8 cellular contexts compared by ENCODE assay signal in genomic region chr1:35557611-35558373, GRCh38. TPM values are rescaled to one million over a fixed set of nuclear protein-coding genes. Genes with fewer than 3 reads are reported as not detected.
DNase-seq lines count a peak whose midpoint lies in the region; ATAC-seq, FAIRE-seq and TF ChIP-seq lines count a peak whose summit lies in the region.

Gene NCDN, plus strand, starts transcription at chr1:35557799. Its CDS starts 392 bp downstream, at chr1:35558191.

- H3K14ac ChIP-seq in H1 (ENCODE audit: insufficient read length) (no peak within 1 kb of the TSS), mesenchymal stem cell (ENCODE audit: low read length in 2 of 2) (peak within 1 kb of the TSS in 1 of 2 experiments; percentile 98)

- H2BK120ac ChIP-seq in H1 (replicated peaks; ENCODE audit: low read depth, low read length) = no peak within 1 kb of the TSS
- H2BK120ac ChIP-seq in mesenchymal stem cell (ENCODE audit: low read depth, low read length) = peak within 1 kb of the TSS; percentile 100

- peaks cover 7% of the 10 kb centered on the region; the same call in 1 of the 2 replicates for H3K23me2 ChIP-seq in H1 (ENCODE audit: low read depth, low read length)

- DNase-seq in COLO668 (lab: John Stamatoyannopoulos, UW; ENCODE audit: unreplicated experiment) = peak; percentile 99
- peak; percentile 94 for DNase-seq in HTR-8/SVneo (ENCODE audit: insufficient read length, low spot score)
- peak; percentile 96 for DNase-seq in NOMO-1 treated with dmso at 0.1 percent for 144 hours (lab: John Stamatoyannopoulos, UW; ENCODE audit: unreplicated experiment)
- DNase-seq in activated CD8-positive, alpha-beta memory T cell treated with anti-CD3 and anti-CD28 coated beads for 48 hours (ENCODE audit: low read depth in 2 of 3, low spot score in 2 of 3) = peak; percentile 88 to 93 (median 91)
- DNase-seq in H1 (ENCODE audit: low read depth in 1 of 2, low spot score in 2 of 2) = peak; percentile 69 to 95
- DNase-seq in mesenchymal stem cell = peak; percentile 98
- peak; percentile 94 for DNase-seq in stimulated activated CD8-positive, alpha-beta memory T cell treated with anti-CD3 and anti-CD28 coated beads, Interleukin-12 subunit alpha, Interleukin-12 subunit beta, amount 100 ng/mL, for 4 hours (ENCODE audit: low read depth)

- H3K4me1 ChIP-seq in H1 (replicated peaks in 1 of 4; ENCODE audit: control insufficient read depth in 3 of 4, insufficient read depth in 4 of 4, low read length in 3 of 4) (peaks cover 7 to 20% (median 16%) of the 10 kb centered on the region in 4 experiments; a peak in 6 of 7 replicates), mesenchymal stem cell (ENCODE audit: control insufficient read depth, insufficient read depth, low read depth, low read length) (peaks cover 26% of the 10 kb centered on the region)

- peak within 1 kb of the TSS; percentile 88 for H4K5ac ChIP-seq in H1 (ENCODE audit: insufficient read length, low read depth, low read length)

- peak within 1 kb of the TSS; percentile 85 to 92 for H3K4me2 ChIP-seq in H1 (ENCODE audit: insufficient read depth in 1 of 2, low read depth in 2 of 2, low read length in 2 of 2)
- H3K4me2 ChIP-seq in mesenchymal stem cell (ENCODE audit: low read length, poor library complexity, severe bottlenecking) = peak within 1 kb of the TSS; percentile 69

- H3K9ac ChIP-seq in H1 (replicated peaks in 1 of 4; ENCODE audit: extremely low read depth in 1 of 4, low read depth in 3 of 4, low read length in 3 of 4) (peak within 1 kb of the TSS; percentile 67 to 93 (median 86)), mesenchymal stem cell (ENCODE audit: low read length) (peak within 1 kb of the TSS; percentile 96)

- H3K27ac ChIP-seq in H1 (ENCODE audit: low read depth, low read length) (peak within 1 kb of the TSS; percentile 96), mesenchymal stem cell (ENCODE audit: low read length, poor library complexity, severe bottlenecking) (peak within 1 kb of the TSS; percentile 100)

- no peak for TF ChIP-seq CTCF in H1 (IDR thresholded peaks at IDR 0.05; ENCODE audit: control extremely low read depth in 1 of 3, insufficient read depth in 1 of 3, low read depth in 1 of 3, low read length in 3 of 3)

- H3K36me3 ChIP-seq in H1 (ENCODE audit: control insufficient read depth in 2 of 4, insufficient read depth in 4 of 4, low read length in 3 of 4) = peaks cover 7 to 35% (median 12%) of the 10 kb centered on the region in 4 experiments; a peak in 6 of 8 replicates
- peaks cover 30 to 43% of the 10 kb centered on the region in 2 experiments for H3K36me3 ChIP-seq in mesenchymal stem cell (ENCODE audit: control insufficient read depth in 1 of 2, insufficient read depth in 2 of 2, low read depth in 1 of 2, low read length in 2 of 2)

- peaks cover 4 to 41% of the 10 kb centered on the region in 2 experiments; a peak in 3 of 4 replicates for H3K79me2 ChIP-seq in H1 (ENCODE audit: control insufficient read depth in 1 of 2, insufficient read depth in 2 of 2, low read length in 2 of 2)

- TF ChIP-seq POLR2A in H1 (IDR thresholded peaks at IDR 0.05; ENCODE audit: control extremely low read depth in 1 of 2, low read depth in 2 of 2, low read length in 2 of 2) = peak in 1 of 2 experiments; percentile 30; a peak in 1 of 3 replicates

- peak within 1 kb of the TSS; percentile 65; the same call in 1 of the 2 replicates for H2AK5ac ChIP-seq in H1 (ENCODE audit: low read depth, low read length)
- H2AK5ac ChIP-seq in mesenchymal stem cell (ENCODE audit: low read length, severe bottlenecking) = no peak within 1 kb of the TSS

- peak within 1 kb of the TSS; percentile 90 for H3K56ac ChIP-seq in H1 (replicated peaks; ENCODE audit: insufficient read length, low read depth, low read length)

- no peak for TF ChIP-seq RAD21 in H1 (IDR thresholded peaks at IDR 0.05 in 1 of 2, conservative IDR thresholded peaks at IDR 0.05 in 1 of 2; ENCODE audit: low read depth in 2 of 2, low read length in 2 of 2)

- H3K27me3 ChIP-seq in H1 (replicated peaks in 1 of 4; ENCODE audit: control insufficient read depth in 3 of 4, extremely low read depth in 1 of 4, insufficient read depth in 3 of 4, low read length in 3 of 4) (no peaks in the 10 kb centered on the region), mesenchymal stem cell (ENCODE audit: control insufficient read depth in 1 of 2, insufficient read depth in 1 of 2, low read length in 2 of 2) (no peaks in the 10 kb centered on the region)

- TF ChIP-seq EP300 in H1 (IDR thresholded peaks at IDR 0.05; ENCODE audit: borderline replicate concordance in 1 of 2, low read depth in 2 of 2, low read length in 2 of 2) = 0 out of 3 replicates have a peak, but pooled peaks of 1 of the 2 experiments have one; percentile 21

- peak; percentile 61 for ATAC-seq in GM21360 (IDR thresholded peaks at IDR 0.05; ENCODE audit: unreplicated experiment)

- H3K79me1 ChIP-seq in H1 (ENCODE audit: low read depth, low read length) (peaks cover 3% of the 10 kb centered on the region), mesenchymal stem cell (replicated peaks; ENCODE audit: low read length, poor library complexity, severe bottlenecking) (peaks cover 30% of the 10 kb centered on the region)

- peak; percentile 95 for FAIRE-seq in HTR-8/SVneo (lab: Jason Lieb, UNC)
- FAIRE-seq in H1 (lab: Jason Lieb, UNC) = no peak

- peak within 1 kb of the TSS; percentile 99 for H2BK5ac ChIP-seq in H1 (ENCODE audit: low read depth, low read length)
- H2BK5ac ChIP-seq in mesenchymal stem cell (ENCODE audit: low read depth, low read length, poor library complexity, severe bottlenecking) = peak within 1 kb of the TSS; percentile 100

- H2BK12ac ChIP-seq in H1 (ENCODE audit: low read depth, low read length) (peak within 1 kb of the TSS; percentile 87; the same call in 1 of the 2 replicates), mesenchymal stem cell (ENCODE audit: low read length in 2 of 2) (peak within 1 kb of the TSS; percentile 91 to 92)

- CTCF ChIA-PET in H1 (lab: Charles Lee; ENCODE audit: partially characterized antibody) = interaction anchor here (0.6 to 7.6 kb wide), 6 partner anchors 12 to 525 kb away, joined by 3 to 72 read pairs (median 4); no protein-coding TSS in a partner anchor

- H2BK15ac ChIP-seq in H1 (ENCODE audit: low read length) (no peak within 1 kb of the TSS), mesenchymal stem cell (ENCODE audit: low read depth, poor library complexity, severe bottlenecking) (peak within 1 kb of the TSS; percentile 100)

- H3K4ac ChIP-seq in H1 (replicated peaks; ENCODE audit: insufficient read length, low read depth, low read length) (no peak within 1 kb of the TSS), mesenchymal stem cell (ENCODE audit: low read depth in 1 of 2, low read length in 2 of 2) (peak within 1 kb of the TSS; percentile 96 to 97)

- WGBS in H1 (ENCODE audit: extremely low coverage in 1 of 2, insufficient coverage in 1 of 2, insufficient read length in 1 of 2, insufficient replicate concordance in 2 of 2, low coverage in 1 of 2, low lambda C conversion rate in 2 of 2, missing lambda C conversion rate in 1 of 2), 2 experiments = 3% methylated on average over 54 of the region's 58 CpGs; no CpG with 5 or more reads in 1 of the 2 experiments
- under 1% methylated on average over 56 of the region's 58 CpGs for WGBS in mesenchymal stem cell

- peaks cover 0 to 12% of the 10 kb centered on the region in 2 experiments for H4K20me1 ChIP-seq in H1 (replicated peaks in 1 of 2; ENCODE audit: control insufficient read depth in 1 of 2, insufficient read depth in 2 of 2, low read length in 2 of 2)

- POLR2A ChIA-PET in H1 (lab: Charles Lee; ENCODE audit: partially characterized antibody) = interaction anchor here (0.6 to 2.8 kb wide), 9 partner anchors 7 to 158 kb away, joined by 3 to 22 read pairs (median 4); partner anchors contain the start of gene TFAP2E

- H4K91ac ChIP-seq in H1 (replicated peaks; ENCODE audit: insufficient read length, low read length) (peak within 1 kb of the TSS; percentile 96), mesenchymal stem cell (ENCODE audit: low read length) (peak within 1 kb of the TSS; percentile 99)

- H3K9me3 ChIP-seq in H1 (ENCODE audit: insufficient read depth in 2 of 2, low read depth in 1 of 2, low read length in 1 of 2) (no peaks in the 10 kb centered on the region), mesenchymal stem cell (ENCODE audit: control insufficient read depth, low read length) (no peaks in the 10 kb centered on the region)

- H3K18ac ChIP-seq in H1 (ENCODE audit: extremely low read depth, low read length) (peak within 1 kb of the TSS; percentile 100), mesenchymal stem cell (ENCODE audit: low read depth in 1 of 2, low read length in 2 of 2) (peak within 1 kb of the TSS; percentile 100)

- no peak within 1 kb of the TSS for H3K23ac ChIP-seq in H1 (ENCODE audit: insufficient read length)
- H3K23ac ChIP-seq in mesenchymal stem cell (ENCODE audit: low read length in 2 of 2) = peak within 1 kb of the TSS; percentile 90 to 91

- peak within 1 kb of the TSS; percentile 98 for H4K8ac ChIP-seq in H1 (ENCODE audit: extremely low read depth, insufficient read depth, low read length)
- peak within 1 kb of the TSS; percentile 100 for H4K8ac ChIP-seq in mesenchymal stem cell (ENCODE audit: low read length)

- H2AFZ ChIP-seq in H1 (ENCODE audit: low read length) (no peak within 1 kb of the TSS; the same call in 1 of the 2 replicates), mesenchymal stem cell (ENCODE audit: low read depth, low read length) (peak within 1 kb of the TSS; percentile 94)

- H3K4me3 ChIP-seq in H1 (ENCODE audit: extremely low read depth in 1 of 4, insufficient read depth in 2 of 4, low read depth in 3 of 4, low read length in 4 of 4) (peak within 1 kb of the TSS; percentile 72 to 91 (median 80)), mesenchymal stem cell (ENCODE audit: insufficient read depth in 1 of 2, low read depth in 1 of 2, low read length in 2 of 2) (peak within 1 kb of the TSS; percentile 75 to 96)

- H2BK20ac ChIP-seq in H1 (ENCODE audit: low read length) = no peak within 1 kb of the TSS

TF ChIP-seq in H1, 55 proteins besides CTCF, POLR2A, EP300 and RAD21 (continues in another document):
- TF ChIP-seq SP4 (IDR thresholded peaks at IDR 0.05; ENCODE audit: low read length) (no peak; the same call in 1 of the 2 replicates), CEBPB (IDR thresholded peaks at IDR 0.05; ENCODE audit: low read depth, low read length) (no peak), CHD2 (IDR thresholded peaks at IDR 0.05; ENCODE audit: low read length) (peak; percentile 92), CHD1 (IDR thresholded peaks at IDR 0.05; ENCODE audit: low read depth, low read length) (no peak)

RNA-seq across cellular contexts. Expression of gene NCDN, which starts in this region (rescaled TPM):
- total RNA-seq in H1 (2021; fragmentation: NEBNext Ultra II Directional; extraction: Animal tissue kit (Norgen Biotek cat#: 25700)) = 35.4 and 36.5 TPM in 2 replicates
- polyA plus RNA-seq in H1 (2011; rRNA removed) = 26.2 and 38.8 TPM in 2 replicates
- polyA plus RNA-seq in H1 (2011; cell fraction: cytosol; rRNA removed) = 23.8 TPM
- polyA plus RNA-seq in H1 (2011; cell fraction: nucleus; rRNA removed) = 39.9 TPM
- polyA plus RNA-seq in H1 (2012, experiment 1 of 2) = 22.6 to 34.5 TPM (median 30.7 TPM) in 4 replicates
- polyA plus RNA-seq in H1 (2012, experiment 2 of 2) = 26.7 TPM
- polyA plus RNA-seq in H1 (2013, experiment 1 of 2) = 17.8 TPM
- 15.8 TPM for polyA plus RNA-seq in H1 (2013, experiment 2 of 2)
- polyA minus RNA-seq in H1 (2011; rRNA and poly(A)+ RNA removed) = 15.6 and 19.2 TPM in 2 replicates
- polyA minus RNA-seq in H1 (2011; cell fraction: cytosol; rRNA and poly(A)+ RNA removed) = 20.6 TPM
- 21.7 TPM for polyA minus RNA-seq in H1 (2011; cell fraction: nucleus; rRNA and poly(A)+ RNA removed)
- 19.5 TPM for polyA plus RNA-seq in mesenchymal stem cell (2013, experiment 1 of 2)
- polyA plus RNA-seq in mesenchymal stem cell (2013, experiment 2 of 2) = 20.1 TPM

Comparison
In these comparisons a context has a peak if more than half of its experiments do, and no peak if none do; other contexts are left out.
1. Peak in every context shown above with its lines: DNase-seq, ATAC-seq, H3K4me3 ChIP-seq and H3K27ac ChIP-seq.